ENCODE assay signal across 29 cellular contexts in genomic region chrX:40050532-40050931, GRCh38.
"Had no signal": no experiment of that assay in that cellular context is flagged by ENCODE, and none has a peak within 500 bp of the region (broad histone marks: within the 10 kb centered on the region; RNA-seq: fewer than 3 reads in every experiment).

No MANE protein-coding gene starts in this region.

- H3K4me1 ChIP-seq: adrenal gland, Peyer's patch, SJSA1 had no signal

- ATAC-seq: activated CD8-positive, alpha-beta T cell treated with anti-CD3 and anti-CD28 coated beads for 36 hours; PC-3 had no signal

- H3K9me3 ChIP-seq: SJSA1, SK-N-SH had no signal

- H3K4me3 ChIP-seq: adrenal gland, Peyer's patch, SJSA1 had no signal

- H3K9ac ChIP-seq: SK-N-SH had no signal

- H3K9me2 ChIP-seq: SK-N-SH had no signal

- FAIRE-seq: bronchial epithelial cell, TTC549 had no signal

- H3K27ac ChIP-seq: adrenal gland, Peyer's patch, SJSA1 had no signal

- H3K4me2 ChIP-seq: SK-N-SH had no signal

- H3K27me3 ChIP-seq: adrenal gland, Peyer's patch, SJSA1 had no signal

- DNase-seq: activated CD4-positive, alpha-beta T cell treated with anti-CD3 and anti-CD28 coated beads, Interleukin-2, amount 10 ng/mL, durations not matched to agents 24 days and 14 days; activated CD4-positive, alpha-beta T cell treated with anti-CD3 and anti-CD28 coated beads, Interleukin-2, amount 50 U/mL, for 4 hours; activated CD8-positive, alpha-beta T cell treated with anti-CD3 and anti-CD28 coated beads for 36 hours; activated gamma-delta T cell; activated naive CD4-positive, alpha-beta T cell treated with Interleukin-2 at 50 U/mL for 16 hours; activated naive CD8-positive, alpha-beta T cell treated with anti-CD3 and anti-CD28 coated beads, Interleukin-2, amount 10 ng/mL, durations not matched to agents 7 days and 5 days; activated T-cell treated with anti-CD3 and anti-CD28 coated beads, Interleukin-2, amount 50 U/mL, for 24 hours; adrenal gland; anterior cingulate cortex; caudate nucleus; cerebellar nuclear complex; NCI-H1092 treated with DMSO at 0.1 percent for 48 hours; NCI-H1417; NCI-H146; NCI-H187; NCI-H2029 treated with DMSO at 0.1 percent for 48 hours; NCI-H2107; NCI-H2171 treated with DMSO at 0.1 percent for 48 hours; NCI-H345; NCI-H526; NCI-H748 treated with DMSO at 0.1 percent for 48 hours; PC-3; Peyer's patch; RPMI8226; SHP77 treated with DMSO at 0.1 percent for 48 hours; SK-N-SH had no signal
